12 cellular contexts compared by ENCODE assay signal in genomic region chr13:112726018-112726767, GRCh38. TPM values are rescaled to one million over a fixed set of nuclear protein-coding genes. Genes with fewer than 3 reads are reported as not detected.
A peak's percentile ranks its signal among the peaks of the same experiment; 100 is the strongest.
DNase-seq lines count a peak whose midpoint lies in the region; ATAC-seq and TF ChIP-seq lines count a peak whose summit lies in the region.
"Had no signal": no experiment of that assay in that cellular context is flagged by ENCODE, and none has a peak within 500 bp of the region (broad histone marks: within the 10 kb centered on the region; RNA-seq: fewer than 3 reads in every experiment).

No MANE protein-coding gene starts in this region.

- H3K36me3 ChIP-seq in Caco-2 (ENCODE audit: control insufficient read depth, insufficient read depth, low read length) = peaks cover 5% of the 10 kb centered on the region
- H3K36me3 ChIP-seq: prostate gland had no signal

- H3K4me1 ChIP-seq in Caco-2 = peaks cover 38% of the 10 kb centered on the region
- H3K4me1 ChIP-seq: prostate gland had no signal

- no peak overlapping the region for H3K4me3 ChIP-seq in Caco-2 (ENCODE audit: low read depth, low read length)
- H3K4me3 ChIP-seq: prostate gland had no signal

- H3K9me3 ChIP-seq in Caco-2 = no peaks in the 10 kb centered on the region
- H3K9me3 ChIP-seq: prostate gland, SK-N-SH had no signal

- H3K4me3 Mint-ChIP-seq in Caco-2 (ENCODE audit: unreplicated experiment) (no peak overlapping the region), T-cell (peak overlapping the region in 2 of 3 donors; percentile 37 to 74), mesothelial cell of epicardium (no peak overlapping the region), HFFc6 (no peak overlapping the region)

- no TSS peak for BruUV-seq in Caco-2 (replicated peaks; lab: Mats Ljungman, UMichigan)

- no peaks in the 10 kb centered on the region for H3K27me3 Mint-ChIP-seq in Caco-2 (ENCODE audit: insufficient read depth, unreplicated experiment)
- H3K27me3 Mint-ChIP-seq in T-cell = no peaks in the 10 kb centered on the region
- no peaks in the 10 kb centered on the region for H3K27me3 Mint-ChIP-seq in mesothelial cell of epicardium (ENCODE audit: low read depth)
- peaks cover 3% of the 10 kb centered on the region; the same call in 1 of the 2 replicates for H3K27me3 Mint-ChIP-seq in HFFc6 (ENCODE audit: insufficient read depth)

- no peaks in the 10 kb centered on the region for H3K27me3 ChIP-seq in Caco-2 (replicated peaks; ENCODE audit: control insufficient read depth, insufficient read depth, low read length)

- intact Hi-C loops in Caco-2 (cut with micrococcal nuclease; ENCODE audit: unreplicated experiment) = no loop called here

- H3K36me3 Mint-ChIP-seq in Caco-2 (ENCODE audit: insufficient read depth, unreplicated experiment) (peaks cover 45% of the 10 kb centered on the region), T-cell (no peaks in the 10 kb centered on the region), mesothelial cell of epicardium (no peaks in the 10 kb centered on the region), HFFc6 (ENCODE audit: low read depth) (no peaks in the 10 kb centered on the region; the same call in 1 of the 2 replicates)

- CTCF ChIA-PET in Caco-2 (lab: Charles Lee) = no interaction called here
- CTCF ChIA-PET in T-cell (lab: Charles Lee) = no interaction called here

- POLR2A ChIA-PET in Caco-2 (lab: Charles Lee) = interaction anchor here (0.6 kb wide), 1 partner anchor 8 kb away, joined by 7 read pairs; no protein-coding TSS in a partner anchor
- POLR2A ChIA-PET in T-cell (lab: Charles Lee) = no interaction called here

- DNase-seq in Caco-2 (no peak), T-cell (no peak), mesothelial cell of epicardium (ENCODE audit: low spot score in 2 of 2, unreplicated experiment in 2 of 2) (no peak), cerebellar nuclear complex (lab: John Stamatoyannopoulos, UW) (no peak), HFFc6 (no peak), NCI-H446 treated with DMSO at 0.1 percent for 48 hours (lab: John Stamatoyannopoulos, UW) (no peak)
- DNase-seq: effector CD4-positive, alpha-beta T cell; NCI-H1048; SK-N-SH had no signal

- H3K27ac Mint-ChIP-seq in Caco-2 (ENCODE audit: unreplicated experiment) = peak overlapping the region; percentile 98
- H3K27ac Mint-ChIP-seq in T-cell = peak overlapping the region in 1 of 2 donors; percentile 84
- peak overlapping the region; percentile 69 for H3K27ac Mint-ChIP-seq in mesothelial cell of epicardium
- H3K27ac Mint-ChIP-seq in HFFc6 = no peak overlapping the region

- H3K4me1 Mint-ChIP-seq in Caco-2 (ENCODE audit: low read depth, unreplicated experiment) (peaks cover 58% of the 10 kb centered on the region), T-cell (peaks cover 43 to 60% (median 49%) of the 10 kb centered on the region in 3 donors), mesothelial cell of epicardium (peaks cover 60% of the 10 kb centered on the region), HFFc6 (ENCODE audit: low read depth) (peaks cover 30% of the 10 kb centered on the region)

- peak; percentile 34 for ATAC-seq in GM21390 (IDR thresholded peaks at IDR 0.05; ENCODE audit: unreplicated experiment)
- peak in 2 of 4 experiments; percentile 28 to 29 for ATAC-seq in T-cell (replicated peaks in 1 of 4)
- no peak for ATAC-seq in GM18861 (IDR thresholded peaks at IDR 0.05; ENCODE audit: unreplicated experiment)

- no peak for TF ChIP-seq CTCF in Caco-2 (IDR thresholded peaks at IDR 0.05; ENCODE audit: insufficient read depth in 1 of 2, low read depth in 1 of 2, low read length in 1 of 2, severe bottlenecking in 1 of 2, unreplicated experiment in 1 of 2)
- TF ChIP-seq CTCF in mesothelial cell of epicardium (IDR thresholded peaks at IDR 0.05; ENCODE audit: unreplicated experiment) = no peak
- TF ChIP-seq CTCF in HFFc6 (IDR thresholded peaks at IDR 0.05) = no peak

- H3K9me3 Mint-ChIP-seq in Caco-2 (ENCODE audit: unreplicated experiment) = no peaks in the 10 kb centered on the region
- no peaks in the 10 kb centered on the region for H3K9me3 Mint-ChIP-seq in T-cell
- H3K9me3 Mint-ChIP-seq in mesothelial cell of epicardium = no peaks in the 10 kb centered on the region
- no peaks in the 10 kb centered on the region for H3K9me3 Mint-ChIP-seq in HFFc6

RNA-seq across cellular contexts. Expression of gene ATP11A, which starts 36.4 kb away (rescaled TPM):
- total RNA-seq in Caco-2 (2022) = 222 and 232 TPM in 2 replicates
- total RNA-seq in T-cell = 10 to 100 TPM; 35.7 to 57.1 (median 48.5) TPM
- 107 to 114 TPM (median 112 TPM) in 3 replicates for total RNA-seq in mesothelial cell of epicardium
- 10 to 100 TPM in 2 of 6 experiments, 1 to 10 TPM in 4; 4.3 to 29.9 (median 6.5) TPM for total RNA-seq in HFFc6 (2021; fragmentation: NEBNext Ultra II Directional; extraction: Animal tissue kit (Norgen Biotek cat#: 25700))

Comparison
In these comparisons a context has a peak if more than half of its experiments do, and no peak if none do; other contexts are left out.
1. H3K4me3 Mint-ChIP-seq: peak in T-cell (2 of 3); none in Caco-2 (single experiment), mesothelial cell of epicardium (single experiment) and HFFc6 (single experiment).